Comparison of ENCODE assay signal across 4 cellular contexts in the genomic region with DNA sequence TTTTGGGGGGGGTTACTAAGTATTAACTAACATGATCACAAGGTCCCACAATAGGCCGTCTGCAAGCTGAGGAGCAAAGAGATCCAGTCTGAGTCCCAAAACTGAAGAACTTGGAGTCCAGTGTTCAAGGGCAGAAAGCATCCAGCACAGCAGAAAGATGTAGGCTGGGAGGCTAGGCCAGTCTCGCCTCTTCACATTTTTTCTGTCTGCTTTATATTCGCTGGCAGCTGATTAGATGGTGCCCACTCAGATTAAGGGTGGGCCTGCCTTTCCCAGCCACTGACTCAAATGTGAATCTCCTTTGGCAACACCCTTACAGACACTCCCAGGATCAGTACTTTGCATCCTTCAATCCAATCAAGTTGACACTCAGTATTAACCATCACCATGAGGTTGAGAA. TPM values are rescaled to one million over a fixed set of nuclear protein-coding genes. Genes with fewer than 3 reads are reported as not detected.
"Had no signal": no experiment of that assay in that cellular context is flagged by ENCODE, and none has a peak within 500 bp of the region (broad histone marks: within the 10 kb centered on the region; RNA-seq: fewer than 3 reads in every experiment).

No MANE protein-coding gene starts in this region.

RNA-seq across cellular contexts. Expression of a gene that starts 7.2 kb away (rescaled TPM):
- total RNA-seq: LHCN-M2, M059J, MCF 10A, NCI-H460 had no signal

RNA-seq across cellular contexts. Expression of a gene that starts 7.8 kb away (rescaled TPM):
- total RNA-seq: LHCN-M2, M059J, MCF 10A, NCI-H460 had no signal

RNA-seq across cellular contexts. Expression of a gene that starts 21.6 kb away (rescaled TPM):
- total RNA-seq: LHCN-M2, M059J, MCF 10A had no signal

RNA-seq across cellular contexts. Expression of a gene that starts 23.0 kb away (rescaled TPM):
- total RNA-seq: LHCN-M2, M059J, MCF 10A, NCI-H460 had no signal

RNA-seq across cellular contexts. Expression of a gene that starts 32.0 kb away (rescaled TPM):
- total RNA-seq: LHCN-M2, M059J, MCF 10A, NCI-H460 had no signal
